13 cellular contexts compared by ENCODE assay signal in genomic region chr3:152384412-152384811, GRCh38.
DNase-seq lines count a peak whose midpoint lies in the region; ATAC-seq and TF ChIP-seq lines count a peak whose summit lies in the region.
"Had no signal": no experiment of that assay in that cellular context is flagged by ENCODE, and none has a peak within 500 bp of the region (broad histone marks: within the 10 kb centered on the region; RNA-seq: fewer than 3 reads in every experiment).

No MANE protein-coding gene starts in this region.

- peak overlapping the region in 7 of 10 donors; percentile 8 to 64 (median 47) for H3K4me3 Mint-ChIP-seq in naive thymus-derived CD4-positive, alpha-beta T cell

- H3K27ac Mint-ChIP-seq in naive thymus-derived CD4-positive, alpha-beta T cell = peak overlapping the region in 8 of 9 donors; percentile 38 to 90 (median 60)

- DNase-seq in heart right ventricle (no peak), Right ventricle myocardium superior (no peak), ascending aorta (ENCODE audit: low spot score in 2 of 2) (no peak), upper lobe of right lung (no peak), hippocampal formation (lab: John Stamatoyannopoulos, UW) (no peak), T1000 (lab: John Stamatoyannopoulos, UW) (no peak)
- peak in 1 of 9 donors; percentile 33 for DNase-seq in naive thymus-derived CD4-positive, alpha-beta T cell
- DNase-seq: activated gamma-delta T cell treated with Interleukin-2 at 50 U/mL for 16 hours, colonic mucosa, foreskin fibroblast, KG1, Peyer's patch had no signal

- CTCF ChIA-PET in naive thymus-derived CD4-positive, alpha-beta T cell (lab: Charles Lee) = no interaction called here

- H3K27me3 Mint-ChIP-seq in naive thymus-derived CD4-positive, alpha-beta T cell = no peaks in the 10 kb centered on the region

- H3K36me3 Mint-ChIP-seq in naive thymus-derived CD4-positive, alpha-beta T cell = peaks cover 0 to 29% (median 13%) of the 10 kb centered on the region in 5 donors

- H3K36me3 ChIP-seq in heart right ventricle = no peaks in the 10 kb centered on the region
- no peaks in the 10 kb centered on the region for H3K36me3 ChIP-seq in ascending aorta
- H3K36me3 ChIP-seq in naive thymus-derived CD4-positive, alpha-beta T cell (ENCODE audit: control insufficient read depth in 2 of 3, insufficient read depth in 3 of 3, low read length in 3 of 3) = peaks cover 0 to 11% (median 0%) of the 10 kb centered on the region in 3 experiments
- H3K36me3 ChIP-seq in upper lobe of right lung = no peaks in the 10 kb centered on the region
- H3K36me3 ChIP-seq: colonic mucosa, Peyer's patch had no signal

- H3K4me1 ChIP-seq in heart right ventricle (peaks cover 5 to 100% (median 96%) of the 10 kb centered on the region in 9 donors), ascending aorta (peaks cover 19 to 78% of the 10 kb centered on the region in 2 donors), upper lobe of right lung (peaks cover 77% of the 10 kb centered on the region)
- peaks cover 54 to 68% of the 10 kb centered on the region in 2 donors for H3K4me1 ChIP-seq in naive thymus-derived CD4-positive, alpha-beta T cell (ENCODE audit: control insufficient read depth in 2 of 2, insufficient read depth in 2 of 2, low read length in 2 of 2)

- H3K4me3 ChIP-seq in heart right ventricle (peak overlapping the region in 1 of 10 donors; percentile 5), ascending aorta (peak overlapping the region; percentile 1 to 58), upper lobe of right lung (no peak overlapping the region)
- H3K4me3 ChIP-seq in naive thymus-derived CD4-positive, alpha-beta T cell (ENCODE audit: low read length) = no peak overlapping the region
- H3K4me3 ChIP-seq: colonic mucosa, Peyer's patch had no signal

- H3K9me3 ChIP-seq in heart right ventricle (no peaks in the 10 kb centered on the region), ascending aorta (no peaks in the 10 kb centered on the region), upper lobe of right lung (no peaks in the 10 kb centered on the region)
- H3K9me3 ChIP-seq in naive thymus-derived CD4-positive, alpha-beta T cell (ENCODE audit: control insufficient read depth in 2 of 3, low read length in 3 of 3) = no peaks in the 10 kb centered on the region
- H3K9me3 ChIP-seq: colonic mucosa, Peyer's patch had no signal

- POLR2A ChIA-PET in naive thymus-derived CD4-positive, alpha-beta T cell (lab: Charles Lee) = no interaction called here

- H3K4me1 Mint-ChIP-seq in naive thymus-derived CD4-positive, alpha-beta T cell = peaks cover 35 to 99% (median 93%) of the 10 kb centered on the region in 7 donors

- H3K27ac ChIP-seq in heart right ventricle (peak overlapping the region; percentile 1 to 86 (median 73)), ascending aorta (peak overlapping the region; percentile 68 to 78), upper lobe of right lung (peak overlapping the region; percentile 56)
- H3K27ac ChIP-seq in naive thymus-derived CD4-positive, alpha-beta T cell (ENCODE audit: low read depth, low read length) = peak overlapping the region; percentile 52
- H3K27ac ChIP-seq: colonic mucosa had no signal

- H3K27me3 ChIP-seq in heart right ventricle (no peaks in the 10 kb centered on the region), ascending aorta (no peaks in the 10 kb centered on the region), upper lobe of right lung (no peaks in the 10 kb centered on the region)
- H3K27me3 ChIP-seq in naive thymus-derived CD4-positive, alpha-beta T cell (ENCODE audit: control insufficient read depth in 2 of 2, insufficient read depth in 2 of 2, low read length in 2 of 2) = no peaks in the 10 kb centered on the region
- H3K27me3 ChIP-seq: colonic mucosa, Peyer's patch had no signal

- peak in 2 of 8 donors; percentile 33 to 41 for ATAC-seq in heart right ventricle
- ATAC-seq in Right ventricle myocardium superior (ENCODE audit: poor library complexity) = no peak
- peak; percentile 55 for ATAC-seq in naive thymus-derived CD4-positive, alpha-beta T cell
- ATAC-seq in upper lobe of right lung = peak; percentile 33
- ATAC-seq in GM19455 (IDR thresholded peaks at IDR 0.05; ENCODE audit: unreplicated experiment) = no peak

- TF ChIP-seq CTCF in heart right ventricle (IDR thresholded peaks at IDR 0.05) (no peak), ascending aorta (IDR thresholded peaks at IDR 0.05) (no peak), upper lobe of right lung (IDR thresholded peaks at IDR 0.05) (no peak)

- intact Hi-C loops in heart right ventricle (cut with DNase I) (loop anchor here in 1 of 10 donors (5.0 to 10.0 kb wide), 2 partner anchors 50 to 52 kb away; no protein-coding TSS in a partner anchor), Right ventricle myocardium superior (cut with DNase I) (no loop called here), ascending aorta (cut with DNase I) (no loop called here), upper lobe of right lung (cut with DNase I) (no loop called here)
- intact Hi-C loops in naive thymus-derived CD4-positive, alpha-beta T cell (cut with micrococcal nuclease) = no loop called here

- no peaks in the 10 kb centered on the region for H3K9me3 Mint-ChIP-seq in naive thymus-derived CD4-positive, alpha-beta T cell

Comparison
In these comparisons a context has a peak if more than half of its experiments do, and no peak if none do; other contexts are left out.
1. ATAC-seq: peak in naive thymus-derived CD4-positive, alpha-beta T cell (single experiment) and upper lobe of right lung (single experiment); none in Right ventricle myocardium superior (single experiment) and GM19455 (single experiment).
2. H3K4me3 ChIP-seq: peak in ascending aorta (2 of 2); none in naive thymus-derived CD4-positive, alpha-beta T cell (single experiment) and upper lobe of right lung (single experiment).
3. Peak in every context shown above with its lines, with median percentiles within 50 percentile points of each other: H3K27ac ChIP-seq.